In the genomic region with DNA sequence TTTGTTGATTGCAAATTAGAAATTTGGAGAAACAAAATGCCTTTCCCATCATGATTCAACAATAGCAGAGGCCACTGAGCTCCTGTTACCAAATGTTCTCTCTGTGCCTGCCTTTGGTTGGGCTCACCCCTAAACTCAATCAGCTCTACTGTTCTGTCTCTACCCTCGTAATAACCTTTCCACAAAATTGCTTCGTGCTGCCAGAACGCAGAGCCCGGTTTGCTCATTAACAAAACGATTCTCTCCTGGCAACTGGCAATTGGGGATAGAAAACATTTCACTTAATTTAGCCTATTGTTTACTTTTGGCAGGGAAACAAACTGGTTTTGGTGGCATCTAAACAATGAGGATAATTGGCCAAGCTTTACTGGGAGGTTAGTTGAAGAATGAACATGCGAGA, we compare ENCODE assay signal across 15 cellular contexts. TPM values are rescaled to one million over a fixed set of nuclear protein-coding genes. Genes with fewer than 3 reads are reported as not detected.
"Had no signal": no experiment of that assay in that cellular context is flagged by ENCODE, and none has a peak within 500 bp of the region (broad histone marks: within the 10 kb centered on the region; RNA-seq: fewer than 3 reads in every experiment).

No MANE protein-coding gene starts in this region.

- H3K9me3 Mint-ChIP-seq: activated CD4-positive, alpha-beta T cell treated with anti-CD3 and anti-CD28 coated beads, Interleukin-2, amount 10 ng/mL, durations not matched to agents 7 days and 5 days; activated naive CD8-positive, alpha-beta T cell treated with anti-CD3 and anti-CD28 coated beads, Interleukin-2, amount 10 ng/mL, durations not matched to agents 7 days and 5 days; nephron progenitor cell; stimulated activated naive CD8-positive, alpha-beta T cell treated with anti-CD3 and anti-CD28 coated beads, Interleukin-15, amount 100 ng/mL, for 72 hours had no signal

- H3K27me3 ChIP-seq: ascending aorta, testis had no signal

- H3K4me3 ChIP-seq: ascending aorta, dorsolateral prefrontal cortex, gastroesophageal sphincter, left ventricle myocardium inferior, psoas muscle, testis had no signal

- H3K27ac Mint-ChIP-seq: activated CD4-positive, alpha-beta T cell treated with anti-CD3 and anti-CD28 coated beads, Interleukin-2, amount 10 ng/mL, durations not matched to agents 7 days and 5 days; activated naive CD8-positive, alpha-beta T cell treated with anti-CD3 and anti-CD28 coated beads, Interleukin-2, amount 10 ng/mL, durations not matched to agents 7 days and 5 days; nephron progenitor cell had no signal

- DNase-seq: activated CD4-positive, alpha-beta T cell treated with anti-CD3 and anti-CD28 coated beads, Interleukin-2, amount 10 ng/mL, durations not matched to agents 7 days and 5 days; activated naive CD4-positive, alpha-beta T cell; activated naive CD8-positive, alpha-beta T cell treated with anti-CD3 and anti-CD28 coated beads, Interleukin-2, amount 10 ng/mL, durations not matched to agents 7 days and 5 days; activated T-cell treated with anti-CD3 and anti-CD28 coated beads for 4 hours; erythroblast; left ventricle myocardium inferior; mesenchymal stem cell; nephron progenitor cell; psoas muscle; stimulated activated CD4-positive, alpha-beta T cell treated with anti-CD3 and anti-CD28 coated beads, Interleukin-1b, Interleukin-23, amount 100 ng/mL, for 48 hours; stimulated activated naive CD8-positive, alpha-beta T cell treated with anti-CD3 and anti-CD28 coated beads, Interleukin-15, amount 100 ng/mL, for 72 hours; testis had no signal

- H3K4me3 Mint-ChIP-seq: activated CD4-positive, alpha-beta T cell treated with anti-CD3 and anti-CD28 coated beads, Interleukin-2, amount 10 ng/mL, durations not matched to agents 7 days and 5 days; activated naive CD8-positive, alpha-beta T cell treated with anti-CD3 and anti-CD28 coated beads, Interleukin-2, amount 10 ng/mL, durations not matched to agents 7 days and 5 days; nephron progenitor cell; stimulated activated naive CD8-positive, alpha-beta T cell treated with anti-CD3 and anti-CD28 coated beads, Interleukin-15, amount 100 ng/mL, for 72 hours had no signal

- H3K9me3 ChIP-seq: ascending aorta, gastroesophageal sphincter, left ventricle myocardium inferior, psoas muscle, testis had no signal

- H3K36me3 ChIP-seq: ascending aorta, gastroesophageal sphincter, left ventricle myocardium inferior had no signal

- H3K27ac ChIP-seq: ascending aorta, gastroesophageal sphincter, left ventricle myocardium inferior, psoas muscle, testis had no signal

- H3K4me1 ChIP-seq: ascending aorta, gastroesophageal sphincter, left ventricle myocardium inferior, psoas muscle, testis had no signal

RNA-seq across cellular contexts. Expression of a gene that starts 56.7 kb away (rescaled TPM):
- total RNA-seq: ascending aorta, psoas muscle had no signal
